ENCODE assay signal across 8 cellular contexts in the genomic region with DNA sequence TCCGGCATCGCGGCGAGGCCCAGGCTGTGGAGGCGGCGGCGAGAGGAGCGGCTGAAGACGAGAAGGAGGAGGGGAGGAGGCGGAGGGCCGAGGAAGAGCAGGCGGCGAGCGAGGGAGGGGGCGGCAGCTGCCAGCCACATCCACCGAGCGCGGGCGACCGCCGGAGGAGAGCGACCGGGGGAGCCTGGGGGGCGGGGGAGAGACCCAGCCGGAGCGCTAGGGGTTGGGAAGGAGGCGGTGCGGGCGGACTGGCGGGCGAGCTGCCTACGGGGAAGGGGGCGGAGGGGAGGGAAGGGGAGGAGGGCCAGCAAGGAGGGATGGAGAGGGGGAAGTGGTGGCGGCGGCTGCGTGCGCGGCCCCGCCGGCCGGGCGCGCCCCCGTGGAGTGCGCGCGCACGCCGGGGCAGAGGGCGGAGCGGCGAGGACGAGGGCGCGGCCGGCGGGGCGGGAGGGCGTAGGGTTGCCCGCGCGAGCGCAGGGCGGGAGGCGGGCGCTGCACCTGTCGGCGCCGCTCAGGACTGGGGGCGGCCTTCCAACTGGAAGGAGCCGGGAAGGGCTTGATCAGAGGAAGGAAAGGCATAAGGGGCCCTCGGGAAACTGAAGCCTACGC. TPM values are rescaled to one million over a fixed set of nuclear protein-coding genes. Genes with fewer than 3 reads are reported as not detected.
DNase-seq lines count a peak whose midpoint lies in the region; ATAC-seq and TF ChIP-seq lines count a peak whose summit lies in the region.
"Not testable (repeated sequence)": the region's sequence is repeated elsewhere in the genome, so short reads cannot be mapped to it uniquely, and the experiment has no call there.

No MANE protein-coding gene starts in this region.

- TF ChIP-seq CTCF in GM12865 (IDR thresholded peaks at IDR 0.05; ENCODE audit: insufficient read depth, low read depth, low read length, missing control alignments); adrenal gland (IDR thresholded peaks at IDR 0.05); heart right ventricle (IDR thresholded peaks at IDR 0.05); transverse colon (IDR thresholded peaks at IDR 0.05): not testable (repeated sequence)

- not testable (repeated sequence) for H3K4me1 ChIP-seq in adrenal gland (replicated peaks in 1 of 2)
- peaks cover 0 to 22% (median 13%) of the 10 kb centered on the region in 9 donors for H3K4me1 ChIP-seq in heart right ventricle
- peaks cover 0 to 17% (median 4%) of the 10 kb centered on the region in 4 donors for H3K4me1 ChIP-seq in transverse colon

- H3K27ac ChIP-seq in adrenal gland (peak overlapping the region in 3 of 5 donors; percentile 51 to 80 (median 66)), heart right ventricle (peak overlapping the region in 8 of 10 donors; percentile 63 to 75 (median 68)), transverse colon (peak overlapping the region; percentile 84 to 96 (median 94))

- H3K9me3 ChIP-seq in adrenal gland (replicated peaks in 1 of 3); heart right ventricle; transverse colon: not testable (repeated sequence)

- not testable (repeated sequence) for TF ChIP-seq EP300 in transverse colon (IDR thresholded peaks at IDR 0.05; ENCODE audit: low read depth)

- 0% methylated on average over 19 to 44 of the region's 73 CpGs; no CpG with 5 or more reads in 2 of the 4 donors for WGBS in adrenal gland, 4 donors
- WGBS in heart right ventricle, 2 donors = 0 to 1% methylated on average over 22 to 49 of the region's 73 CpGs
- WGBS in transverse colon (ENCODE audit: low coverage in 1 of 2), 2 donors = 0% methylated on average over 25 of the region's 73 CpGs; no CpG with 5 or more reads in 1 of the 2 donors

- DNase-seq in GM12865 (ENCODE audit: low read depth) (peak; percentile 89), NCI-H146 (lab: John Stamatoyannopoulos, UW) (peak; percentile 88), T-helper 1 cell (peak; percentile 80 to 86 (median 82)), adrenal gland (peak; percentile 86 to 95 (median 90)), heart right ventricle (peak; percentile 87 to 88), posterior vena cava (ENCODE audit: low spot score) (peak; percentile 95), transverse colon (peak; percentile 91)

- H3K4me3 ChIP-seq in GM12865 (ENCODE audit: low read depth, low read length) (peak overlapping the region; percentile 57), adrenal gland (peak overlapping the region in 1 of 4 donors; percentile 82), heart right ventricle (peak overlapping the region in 9 of 10 donors; percentile 33 to 68 (median 62)), transverse colon (peak overlapping the region in 3 of 4 donors; percentile 67 to 72 (median 71))

- H3K36me3 ChIP-seq in adrenal gland (replicated peaks in 1 of 2); heart right ventricle; transverse colon: not testable (repeated sequence)

- intact Hi-C loops in adrenal gland (cut with DNase I); heart right ventricle (cut with DNase I); posterior vena cava (cut with DNase I); transverse colon (cut with DNase I; ENCODE audit: low total_unique reads): not testable (repeated sequence)

- in situ Hi-C loops in transverse colon (cut with MboI; ENCODE audit: low pct_ligation_motif_present in 1 of 4, low pct_unique_long_range_greater_than_20kb in 1 of 4, low sequenced_read_pairs in 3 of 4) = not testable (repeated sequence)

- ATAC-seq in HG02798 (IDR thresholded peaks at IDR 0.05; ENCODE audit: poor library complexity, unreplicated experiment) = peak; percentile 90
- ATAC-seq in heart right ventricle = peak; percentile 91 to 97 (median 95)

- H3K27me3 ChIP-seq in adrenal gland, heart right ventricle, transverse colon: not testable (repeated sequence)

- peak in 1 of 2 donors; percentile 8 for TF ChIP-seq POLR2A in adrenal gland (IDR thresholded peaks at IDR 0.05)
- TF ChIP-seq POLR2A in transverse colon (IDR thresholded peaks at IDR 0.05) = not testable (repeated sequence)

RNA-seq across cellular contexts. Expression of a gene that starts 39.9 kb away (rescaled TPM):
- total RNA-seq in adrenal gland (10 to 100 TPM; 25.4 to 45.4 (median 37.2) TPM), heart right ventricle (10 to 100 TPM; 36.1 to 44.6 (median 39.9) TPM), posterior vena cava (10 to 100 TPM; 14.9 to 18.0 TPM), transverse colon (10 to 100 TPM in 3 of 4 donors, 1 to 10 TPM in 1; 5.2 to 30.8 (median 18.9) TPM)
- polyA plus RNA-seq in adrenal gland (10 to 100 TPM; 12.7 to 48.5 (median 14.3) TPM), heart right ventricle (10 to 100 TPM; 16.0 to 28.2 TPM)
